ENCODE assay signal across 31 cellular contexts in genomic region chr5:82551220-82551619, GRCh38.
"Had no signal": no experiment of that assay in that cellular context is flagged by ENCODE, and none has a peak within 500 bp of the region (broad histone marks: within the 10 kb centered on the region; RNA-seq: fewer than 3 reads in every experiment).

No MANE protein-coding gene starts in this region.

- H3K27me3 Mint-ChIP-seq: activated naive CD4-positive, alpha-beta T cell treated with anti-CD3 and anti-CD28 coated beads, Interleukin-2, amount 50 U/mL, for 24 hours; activated naive CD8-positive, alpha-beta T cell treated with anti-CD3 and anti-CD28 coated beads, Interleukin-2, amount 50 U/mL, for 24 hours; T-helper 17 cell had no signal

- H3K4me3 Mint-ChIP-seq: activated CD4-positive, alpha-beta memory T cell treated with anti-CD3 and anti-CD28 coated beads for 36 hours; activated CD4-positive, alpha-beta T cell treated with anti-CD3 and anti-CD28 coated beads for 36 hours; activated CD4-positive, alpha-beta T cell treated with anti-CD3 and anti-CD28 coated beads, Interleukin-2, amount 10 ng/mL, durations not matched to agents 24 days and 14 days; activated CD8-positive, alpha-beta memory T cell treated with anti-CD3 and anti-CD28 coated beads, Interleukin-2, amount 10 ng/mL, durations not matched to agents 7 days and 5 days; activated CD8-positive, alpha-beta T cell treated with anti-CD3 and anti-CD28 coated beads, Interleukin-2, amount 10 ng/mL, durations not matched to agents 7 days and 5 days; activated naive CD4-positive, alpha-beta T cell treated with anti-CD3 and anti-CD28 coated beads for 36 hours; activated naive CD4-positive, alpha-beta T cell treated with anti-CD3 and anti-CD28 coated beads, Interleukin-2, amount 50 U/mL, for 24 hours; activated naive CD8-positive, alpha-beta T cell treated with anti-CD3 and anti-CD28 coated beads for 36 hours; activated naive CD8-positive, alpha-beta T cell treated with anti-CD3 and anti-CD28 coated beads, Interleukin-2, amount 50 U/mL, for 24 hours; activated T-helper 1 cell treated with anti-CD3 and anti-CD28 coated beads, Interleukin-12 subunit alpha, Interleukin-12 subunit beta, Interleukin-2, Interleukin-4 antibody, amounts not matched to agents 30 ng/mL and 10 ng/mL and 1 ng/mL, durations not matched to agents 14 hours and 24 hours and 36 hours; endodermal cell; T-helper 17 cell; T-helper 2 cell treated with Interferon-gamma antibody and Interleukin-4, amounts not matched to agents 5 μg/mL and 100 μg/mL, for 36 hours had no signal

- H3K36me3 ChIP-seq: adrenal gland, heart left ventricle had no signal

- H3K9me3 Mint-ChIP-seq: activated CD4-positive, alpha-beta memory T cell treated with anti-CD3 and anti-CD28 coated beads for 36 hours; activated naive CD4-positive, alpha-beta T cell treated with anti-CD3 and anti-CD28 coated beads for 36 hours; activated naive CD4-positive, alpha-beta T cell treated with anti-CD3 and anti-CD28 coated beads, Interleukin-2, amount 50 U/mL, for 24 hours; activated naive CD8-positive, alpha-beta T cell treated with anti-CD3 and anti-CD28 coated beads for 36 hours; activated naive CD8-positive, alpha-beta T cell treated with anti-CD3 and anti-CD28 coated beads, Interleukin-2, amount 50 U/mL, for 24 hours; activated T-helper 1 cell treated with anti-CD3 and anti-CD28 coated beads, Interleukin-12 subunit alpha, Interleukin-12 subunit beta, Interleukin-2, Interleukin-4 antibody, amounts not matched to agents 30 ng/mL and 10 ng/mL and 1 ng/mL, durations not matched to agents 14 hours and 24 hours and 36 hours; activated T-helper 2 cell treated with anti-CD3 and anti-CD28 coated beads, Interferon-gamma antibody, Interleukin-2, Interleukin-4, amounts not matched to agents 10 μg/mL and 5 μg/mL and 100 μg/mL, durations not matched to agents 14 hours and 24 hours and 36 hours; endodermal cell; T-helper 2 cell treated with Interferon-gamma antibody and Interleukin-4, amounts not matched to agents 5 μg/mL and 100 μg/mL, for 36 hours had no signal

- H3K4me1 Mint-ChIP-seq: activated CD4-positive, alpha-beta T cell treated with anti-CD3 and anti-CD28 coated beads for 36 hours; activated CD4-positive, alpha-beta T cell treated with anti-CD3 and anti-CD28 coated beads, Interleukin-2, amount 10 ng/mL, durations not matched to agents 24 days and 14 days; activated CD8-positive, alpha-beta memory T cell treated with anti-CD3 and anti-CD28 coated beads, Interleukin-2, amount 10 ng/mL, durations not matched to agents 7 days and 5 days; activated naive CD4-positive, alpha-beta T cell treated with anti-CD3 and anti-CD28 coated beads, Interleukin-2, amount 50 U/mL, for 24 hours; activated naive CD8-positive, alpha-beta T cell treated with anti-CD3 and anti-CD28 coated beads for 36 hours; activated naive CD8-positive, alpha-beta T cell treated with anti-CD3 and anti-CD28 coated beads, Interleukin-2, amount 50 U/mL, for 24 hours; endodermal cell; T-helper 17 cell had no signal

- H3K27me3 ChIP-seq: adrenal gland, body of pancreas, heart left ventricle had no signal

- H3K4me1 ChIP-seq: adrenal gland, body of pancreas had no signal

- H3K4me3 ChIP-seq: adrenal gland, body of pancreas, heart left ventricle had no signal

- H3K27ac ChIP-seq: adrenal gland, body of pancreas had no signal

- H3K9me3 ChIP-seq: body of pancreas, heart left ventricle had no signal

- H3K27ac Mint-ChIP-seq: activated CD4-positive, alpha-beta memory T cell treated with anti-CD3 and anti-CD28 coated beads for 36 hours; activated CD4-positive, alpha-beta T cell treated with anti-CD3 and anti-CD28 coated beads for 36 hours; activated CD4-positive, alpha-beta T cell treated with anti-CD3 and anti-CD28 coated beads, Interleukin-2, amount 10 ng/mL, durations not matched to agents 24 days and 14 days; activated CD8-positive, alpha-beta memory T cell treated with anti-CD3 and anti-CD28 coated beads, Interleukin-2, amount 10 ng/mL, durations not matched to agents 7 days and 5 days; activated CD8-positive, alpha-beta T cell treated with anti-CD3 and anti-CD28 coated beads, Interleukin-2, amount 10 ng/mL, durations not matched to agents 7 days and 5 days; activated naive CD4-positive, alpha-beta T cell treated with anti-CD3 and anti-CD28 coated beads for 36 hours; activated naive CD4-positive, alpha-beta T cell treated with anti-CD3 and anti-CD28 coated beads, Interleukin-2, amount 50 U/mL, for 24 hours; activated naive CD8-positive, alpha-beta T cell treated with anti-CD3 and anti-CD28 coated beads for 36 hours; activated naive CD8-positive, alpha-beta T cell treated with anti-CD3 and anti-CD28 coated beads, Interleukin-2, amount 50 U/mL, for 24 hours; activated T-helper 1 cell treated with anti-CD3 and anti-CD28 coated beads, Interleukin-12 subunit alpha, Interleukin-12 subunit beta, Interleukin-2, Interleukin-4 antibody, amounts not matched to agents 30 ng/mL and 10 ng/mL and 1 ng/mL, durations not matched to agents 14 hours and 24 hours and 36 hours; activated T-helper 2 cell treated with anti-CD3 and anti-CD28 coated beads, Interferon-gamma antibody, Interleukin-2, Interleukin-4, amounts not matched to agents 10 μg/mL and 5 μg/mL and 100 μg/mL, durations not matched to agents 14 hours and 24 hours and 36 hours; endodermal cell; T-helper 17 cell; T-helper 2 cell treated with Interferon-gamma antibody and Interleukin-4, amounts not matched to agents 5 μg/mL and 100 μg/mL, for 36 hours had no signal

- DNase-seq: activated CD4-positive, alpha-beta memory T cell treated with anti-CD3 and anti-CD28 coated beads for 36 hours; activated CD4-positive, alpha-beta T cell treated with anti-CD3 and anti-CD28 coated beads for 36 hours; activated CD4-positive, alpha-beta T cell treated with anti-CD3 and anti-CD28 coated beads, Interleukin-2, amount 10 ng/mL, durations not matched to agents 24 days and 14 days; activated CD4-positive, CD25-positive, alpha-beta regulatory T cell; activated CD4-positive, CD25-positive, alpha-beta regulatory T cell treated with anti-CD3 and anti-CD28 coated beads, Interleukin-2, amount 50 U/mL, for 72 hours; activated CD8-positive, alpha-beta memory T cell treated with anti-CD3 and anti-CD28 coated beads, Interleukin-2, amount 10 ng/mL, durations not matched to agents 7 days and 5 days; activated CD8-positive, alpha-beta memory T cell treated with anti-CD3 and anti-CD28 coated beads, Interleukin-2, amount 50 U/mL, for 4 hours; activated CD8-positive, alpha-beta T cell treated with anti-CD3 and anti-CD28 coated beads, Interleukin-2, amount 10 ng/mL, durations not matched to agents 7 days and 5 days; activated effector memory CD4-positive, alpha-beta T cell treated with anti-CD3 and anti-CD28 coated beads, Interleukin-2, amount 50 U/mL, for 16 hours; activated naive CD4-positive, alpha-beta T cell treated with anti-CD3 and anti-CD28 coated beads for 36 hours; activated naive CD8-positive, alpha-beta T cell treated with anti-CD3 and anti-CD28 coated beads for 36 hours; activated naive CD8-positive, alpha-beta T cell treated with anti-CD3 and anti-CD28 coated beads, Interleukin-2, amount 50 U/mL, for 24 hours; activated T-cell treated with anti-CD3 and anti-CD28 coated beads, Interleukin-2, amount 50 U/mL, for 1 hour; activated T-cell treated with anti-CD3 and anti-CD28 coated beads, Interleukin-2, amount 50 U/mL, for 48 hours; adrenal gland; amygdala; body of pancreas; caudate nucleus; effector CD8-positive, alpha-beta T cell; endodermal cell; foreskin fibroblast; glutamatergic neuron; heart left ventricle; T-helper 1 cell; T-helper 17 cell; T1000 had no signal

- H3K36me3 Mint-ChIP-seq: activated CD4-positive, alpha-beta memory T cell treated with anti-CD3 and anti-CD28 coated beads for 36 hours; activated CD8-positive, alpha-beta memory T cell treated with anti-CD3 and anti-CD28 coated beads, Interleukin-2, amount 10 ng/mL, durations not matched to agents 7 days and 5 days; activated naive CD4-positive, alpha-beta T cell treated with anti-CD3 and anti-CD28 coated beads, Interleukin-2, amount 50 U/mL, for 24 hours; activated naive CD8-positive, alpha-beta T cell treated with anti-CD3 and anti-CD28 coated beads for 36 hours had no signal

- ATAC-seq: activated CD4-positive, alpha-beta T cell treated with anti-CD3 and anti-CD28 coated beads for 36 hours; activated CD8-positive, alpha-beta memory T cell treated with anti-CD3 and anti-CD28 coated beads, Interleukin-2, amount 10 ng/mL, durations not matched to agents 7 days and 5 days; activated CD8-positive, alpha-beta T cell treated with anti-CD3 and anti-CD28 coated beads, Interleukin-2, amount 10 ng/mL, durations not matched to agents 7 days and 5 days; activated naive CD8-positive, alpha-beta T cell treated with anti-CD3 and anti-CD28 coated beads, Interleukin-2, amount 50 U/mL, for 24 hours; body of pancreas; esophagus mucosa; T-helper 17 cell had no signal
